Comparison of ENCODE assay signal across 9 cellular contexts in genomic region chr12:91877022-91877421, GRCh38.
DNase-seq lines count a peak whose midpoint lies in the region; ATAC-seq, FAIRE-seq and TF ChIP-seq lines count a peak whose summit lies in the region.
"Had no signal": no experiment of that assay in that cellular context is flagged by ENCODE, and none has a peak within 500 bp of the region (broad histone marks: within the 10 kb centered on the region; RNA-seq: fewer than 3 reads in every experiment).

No MANE protein-coding gene starts in this region.

- peak in 3 of 4 donors; percentile 62 to 91 (median 74) for TF ChIP-seq EP300 in upper lobe of left lung (IDR thresholded peaks at IDR 0.05)

- H3K9me3 Mint-ChIP-seq in T-helper 2 cell treated with Interferon-gamma antibody and Interleukin-4, amounts not matched to agents 5 μg/mL and 100 μg/mL, for 36 hours, result peaks cover 3% of the 10 kb centered on the region

- peaks cover 2% of the 10 kb centered on the region for H3K36me3 Mint-ChIP-seq in T-helper 2 cell treated with Interferon-gamma antibody and Interleukin-4, amounts not matched to agents 5 μg/mL and 100 μg/mL, for 36 hours (ENCODE audit: low read depth)

- H3K4me1 Mint-ChIP-seq in T-helper 2 cell treated with Interferon-gamma antibody and Interleukin-4, amounts not matched to agents 5 μg/mL and 100 μg/mL, for 36 hours (ENCODE audit: low read depth), result peaks cover 48% of the 10 kb centered on the region

- H3K4me3 ChIP-seq in body of pancreas (no peak overlapping the region), neutrophil (ENCODE audit: low read depth in 1 of 2, low read length in 1 of 2) (peak overlapping the region in 1 of 2 experiments; percentile 21), upper lobe of left lung (no peak overlapping the region)

- WGBS in body of pancreas, 2 donors, result 43 to 50% methylated on average over 3 of the region's 3 CpGs
- 30% methylated on average over 3 of the region's 3 CpGs for WGBS in upper lobe of left lung, 2 donors

- DNase-seq in NCI-H1417 (lab: John Stamatoyannopoulos, UW), result peak in 2 of 3 experiments; percentile 25 to 65
- DNase-seq in NCI-H1417 treated with DMSO at 0.1 percent for 48 hours (lab: John Stamatoyannopoulos, UW), result no peak
- peak; percentile 85 for DNase-seq in T-helper 2 cell treated with Interferon-gamma antibody and Interleukin-4, amounts not matched to agents 5 μg/mL and 100 μg/mL, for 36 hours (ENCODE audit: low spot score)
- peak in 2 of 4 donors; percentile 35 to 76 for DNase-seq in body of pancreas
- peak in 1 of 2 donors; percentile 84 for DNase-seq in upper lobe of left lung
- DNase-seq in HTR-8/SVneo (ENCODE audit: insufficient read length, low spot score), result no peak

- TF ChIP-seq CTCF in body of pancreas (IDR thresholded peaks at IDR 0.05) (no peak), neutrophil (IDR thresholded peaks at IDR 0.05) (no peak), upper lobe of left lung (IDR thresholded peaks at IDR 0.05) (no peak)

- H3K4me3 Mint-ChIP-seq in T-helper 2 cell treated with Interferon-gamma antibody and Interleukin-4, amounts not matched to agents 5 μg/mL and 100 μg/mL, for 36 hours, result peak overlapping the region; percentile 62

- H3K27ac Mint-ChIP-seq in T-helper 2 cell treated with Interferon-gamma antibody and Interleukin-4, amounts not matched to agents 5 μg/mL and 100 μg/mL, for 36 hours, result peak overlapping the region; percentile 87

- intact Hi-C loops in body of pancreas (cut with DNase I), result no loop called here

- H3K36me3 ChIP-seq in body of pancreas (replicated peaks in 1 of 2; ENCODE audit: insufficient read depth in 1 of 2, low read depth in 2 of 2), result no peaks in the 10 kb centered on the region
- no peaks in the 10 kb centered on the region for H3K36me3 ChIP-seq in neutrophil
- H3K36me3 ChIP-seq in upper lobe of left lung, result no peaks in the 10 kb centered on the region

- H3K27me3 Mint-ChIP-seq in T-helper 2 cell treated with Interferon-gamma antibody and Interleukin-4, amounts not matched to agents 5 μg/mL and 100 μg/mL, for 36 hours (ENCODE audit: low read depth), result no peaks in the 10 kb centered on the region

- ATAC-seq in HG03442 (IDR thresholded peaks at IDR 0.05; ENCODE audit: unreplicated experiment) (peak; percentile 88), body of pancreas (peak; percentile 27), upper lobe of left lung (ENCODE audit: low FRiP score in 2 of 2) (peak; percentile 83 to 90)

- H3K27me3 ChIP-seq in body of pancreas (no peaks in the 10 kb centered on the region), neutrophil (no peaks in the 10 kb centered on the region), upper lobe of left lung (no peaks in the 10 kb centered on the region)

- no peak for FAIRE-seq in HTR-8/SVneo (lab: Jason Lieb, UNC)
- FAIRE-seq: A204.1 had no signal

- no peaks in the 10 kb centered on the region for H3K9me3 ChIP-seq in body of pancreas
- no peaks in the 10 kb centered on the region for H3K9me3 ChIP-seq in neutrophil
- H3K9me3 ChIP-seq in upper lobe of left lung, result no peaks in the 10 kb centered on the region

- TF ChIP-seq POLR2A in body of pancreas (IDR thresholded peaks at IDR 0.05), result peak in 1 of 3 donors; percentile 17
- peak in 1 of 4 donors; percentile 70 for TF ChIP-seq POLR2A in upper lobe of left lung (IDR thresholded peaks at IDR 0.05)

- H3K27ac ChIP-seq in body of pancreas, result peak overlapping the region in 1 of 4 donors; percentile 30
- peak overlapping the region; percentile 88 for H3K27ac ChIP-seq in neutrophil
- peak overlapping the region in 3 of 4 donors; percentile 18 to 80 (median 53) for H3K27ac ChIP-seq in upper lobe of left lung

- H3K4me1 ChIP-seq in body of pancreas (no peaks in the 10 kb centered on the region), neutrophil (ENCODE audit: control insufficient read depth in 1 of 2, insufficient read depth in 1 of 2, low read depth in 1 of 2, low read length in 1 of 2) (peaks cover 30 to 32% of the 10 kb centered on the region in 2 experiments), upper lobe of left lung (peaks cover 0 to 14% (median 9%) of the 10 kb centered on the region in 4 donors)

Comparison
In these comparisons a context has a peak if more than half of its experiments do, and no peak if none do; other contexts are left out.
1. DNase-seq: peak in NCI-H1417 (2 of 3) and T-helper 2 cell treated with Interferon-gamma antibody and Interleukin-4, amounts not matched to agents 5 μg/mL and 100 μg/mL, for 36 hours (single experiment); none in NCI-H1417 treated with DMSO at 0.1 percent for 48 hours (single experiment) and HTR-8/SVneo (single experiment).
2. ATAC-seq: peak in every context shown above with its lines; median percentile 88 in HG03442; 86 in upper lobe of left lung; 27 in body of pancreas.